2 cellular contexts compared by ENCODE assay signal in the genomic region with DNA sequence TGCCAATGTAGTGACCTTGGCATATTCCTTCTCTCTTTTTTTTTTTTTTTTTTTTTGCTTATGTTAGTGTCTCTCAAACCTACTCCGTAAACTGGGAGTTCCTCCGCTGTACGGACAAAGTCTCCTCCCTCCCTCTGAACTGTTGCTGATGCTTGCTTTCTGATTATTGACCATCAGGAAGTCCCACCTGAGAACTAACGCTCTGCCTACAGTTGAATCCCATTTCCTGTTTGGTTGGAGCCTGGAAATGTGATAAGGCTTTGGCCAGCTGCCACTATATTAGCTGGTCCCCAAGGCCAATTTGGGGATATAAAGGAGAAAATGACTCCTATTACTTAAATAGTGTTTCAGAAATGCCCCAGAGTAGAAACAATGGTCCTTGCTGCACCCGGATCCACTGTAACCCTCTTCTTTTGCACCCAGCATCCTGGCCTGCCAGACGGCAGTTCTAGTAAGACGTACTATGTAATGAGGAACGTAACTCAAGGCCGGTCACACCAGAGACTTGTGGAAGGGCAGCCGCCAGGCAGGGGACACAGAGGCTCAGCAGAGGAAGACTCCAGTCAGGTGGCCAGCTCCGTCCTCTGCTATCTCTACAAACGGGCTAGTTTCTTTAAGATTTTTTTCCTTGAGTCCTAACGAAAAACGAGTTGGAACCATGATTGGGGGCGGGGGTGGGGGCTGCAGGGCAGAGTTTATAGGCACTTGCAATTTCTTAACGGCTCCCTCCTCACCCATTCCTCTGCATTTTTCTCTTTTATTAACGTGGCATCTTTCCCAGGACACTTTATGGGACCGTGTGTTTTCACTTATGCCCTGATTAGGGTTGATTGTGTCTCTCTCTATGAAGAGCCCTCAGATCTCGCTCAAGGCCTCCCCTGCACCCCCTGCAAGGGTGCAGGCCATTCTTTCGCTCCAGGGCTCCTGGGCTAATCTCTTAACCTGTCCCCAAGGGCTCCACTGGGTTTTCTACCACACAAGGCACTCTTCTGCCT.
TF ChIP-seq lines count a peak whose summit lies in the region.

No MANE protein-coding gene starts in this region.

TF ChIP-seq in GM23338, 12 proteins besides CTCF, POLR2A, EP300 and RAD21 (continues in another document):
- TF ChIP-seq STAT1 (IDR thresholded peaks at IDR 0.05; ENCODE audit: unreplicated experiment) (no peak), POLR2AphosphoS5 (IDR thresholded peaks at IDR 0.05; ENCODE audit: low read depth) (no peak), EZH2 (IDR thresholded peaks at IDR 0.05; ENCODE audit: low read depth, unreplicated experiment) (no peak), ZNF331 (CRISPR knock-in tag; IDR thresholded peaks at IDR 0.05; ENCODE audit: low read depth) (no peak), EZH2phosphoT487 (IDR thresholded peaks at IDR 0.05; ENCODE audit: unreplicated experiment) (no peak), JUNB (IDR thresholded peaks at IDR 0.05; ENCODE audit: unreplicated experiment) (no peak), ZNF114 (CRISPR knock-in tag; IDR thresholded peaks at IDR 0.05) (no peak), NANOG (IDR thresholded peaks at IDR 0.05; ENCODE audit: borderline replicate concordance) (no peak)
- TF ChIP-seq, protein P1, sequence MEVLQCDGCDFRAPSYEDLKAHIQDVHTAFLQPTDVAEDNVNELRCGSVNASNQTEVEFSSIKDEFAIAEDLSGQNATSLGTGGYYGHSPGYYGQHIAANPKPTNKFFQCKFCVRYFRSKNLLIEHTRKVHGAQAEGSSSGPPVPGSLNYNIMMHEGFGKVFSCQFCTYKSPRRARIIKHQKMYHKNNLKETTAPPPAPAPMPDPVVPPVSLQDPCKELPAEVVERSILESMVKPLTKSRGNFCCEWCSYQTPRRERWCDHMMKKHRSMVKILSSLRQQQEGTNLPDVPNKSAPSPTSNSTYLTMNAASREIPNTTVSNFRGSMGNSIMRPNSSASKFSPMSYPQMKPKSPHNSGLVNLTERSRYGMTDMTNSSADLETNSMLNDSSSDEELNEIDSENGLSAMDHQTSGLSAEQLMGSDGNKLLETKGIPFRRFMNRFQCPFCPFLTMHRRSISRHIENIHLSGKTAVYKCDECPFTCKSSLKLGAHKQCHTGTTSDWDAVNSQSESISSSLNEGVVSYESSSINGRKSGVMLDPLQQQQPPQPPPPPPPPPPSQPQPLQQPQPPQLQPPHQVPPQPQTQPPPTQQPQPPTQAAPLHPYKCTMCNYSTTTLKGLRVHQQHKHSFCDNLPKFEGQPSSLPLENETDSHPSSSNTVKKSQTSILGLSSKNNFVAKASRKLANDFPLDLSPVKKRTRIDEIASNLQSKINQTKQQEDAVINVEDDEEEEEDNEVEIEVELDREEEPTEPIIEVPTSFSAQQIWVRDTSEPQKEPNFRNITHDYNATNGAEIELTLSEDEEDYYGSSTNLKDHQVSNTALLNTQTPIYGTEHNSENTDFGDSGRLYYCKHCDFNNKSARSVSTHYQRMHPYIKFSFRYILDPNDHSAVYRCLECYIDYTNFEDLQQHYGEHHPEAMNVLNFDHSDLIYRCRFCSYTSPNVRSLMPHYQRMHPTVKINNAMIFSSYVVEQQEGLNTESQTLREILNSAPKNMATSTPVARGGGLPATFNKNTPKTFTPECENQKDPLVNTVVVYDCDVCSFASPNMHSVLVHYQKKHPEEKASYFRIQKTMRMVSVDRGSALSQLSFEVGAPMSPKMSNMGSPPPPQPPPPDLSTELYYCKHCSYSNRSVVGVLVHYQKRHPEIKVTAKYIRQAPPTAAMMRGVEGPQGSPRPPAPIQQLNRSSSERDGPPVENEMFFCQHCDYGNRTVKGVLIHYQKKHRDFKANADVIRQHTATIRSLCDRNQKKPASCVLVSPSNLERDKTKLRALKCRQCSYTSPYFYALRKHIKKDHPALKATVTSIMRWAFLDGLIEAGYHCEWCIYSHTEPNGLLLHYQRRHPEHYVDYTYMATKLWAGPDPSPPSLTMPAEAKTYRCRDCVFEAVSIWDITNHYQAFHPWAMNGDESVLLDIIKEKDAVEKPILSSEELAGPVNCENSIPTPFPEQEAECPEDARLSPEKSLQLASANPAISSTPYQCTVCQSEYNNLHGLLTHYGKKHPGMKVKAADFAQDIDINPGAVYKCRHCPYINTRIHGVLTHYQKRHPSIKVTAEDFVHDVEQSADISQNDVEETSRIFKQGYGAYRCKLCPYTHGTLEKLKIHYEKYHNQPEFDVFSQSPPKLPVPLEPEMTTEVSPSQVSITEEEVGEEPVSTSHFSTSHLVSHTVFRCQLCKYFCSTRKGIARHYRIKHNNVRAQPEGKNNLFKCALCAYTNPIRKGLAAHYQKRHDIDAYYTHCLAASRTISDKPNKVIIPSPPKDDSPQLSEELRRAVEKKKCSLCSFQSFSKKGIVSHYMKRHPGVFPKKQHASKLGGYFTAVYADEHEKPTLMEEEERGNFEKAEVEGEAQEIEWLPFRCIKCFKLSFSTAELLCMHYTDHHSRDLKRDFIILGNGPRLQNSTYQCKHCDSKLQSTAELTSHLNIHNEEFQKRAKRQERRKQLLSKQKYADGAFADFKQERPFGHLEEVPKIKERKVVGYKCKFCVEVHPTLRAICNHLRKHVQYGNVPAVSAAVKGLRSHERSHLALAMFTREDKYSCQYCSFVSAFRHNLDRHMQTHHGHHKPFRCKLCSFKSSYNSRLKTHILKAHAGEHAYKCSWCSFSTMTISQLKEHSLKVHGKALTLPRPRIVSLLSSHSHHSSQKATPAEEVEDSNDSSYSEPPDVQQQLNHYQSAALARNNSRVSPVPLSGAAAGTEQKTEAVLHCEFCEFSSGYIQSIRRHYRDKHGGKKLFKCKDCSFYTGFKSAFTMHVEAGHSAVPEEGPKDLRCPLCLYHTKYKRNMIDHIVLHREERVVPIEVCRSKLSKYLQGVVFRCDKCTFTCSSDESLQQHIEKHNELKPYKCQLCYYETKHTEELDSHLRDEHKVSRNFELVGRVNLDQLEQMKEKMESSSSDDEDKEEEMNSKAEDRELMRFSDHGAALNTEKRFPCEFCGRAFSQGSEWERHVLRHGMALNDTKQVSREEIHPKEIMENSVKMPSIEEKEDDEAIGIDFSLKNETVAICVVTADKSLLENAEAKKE (CRISPR knock-in tag; IDR thresholded peaks at IDR 0.05): no peak
- TF ChIP-seq, protein P2, sequence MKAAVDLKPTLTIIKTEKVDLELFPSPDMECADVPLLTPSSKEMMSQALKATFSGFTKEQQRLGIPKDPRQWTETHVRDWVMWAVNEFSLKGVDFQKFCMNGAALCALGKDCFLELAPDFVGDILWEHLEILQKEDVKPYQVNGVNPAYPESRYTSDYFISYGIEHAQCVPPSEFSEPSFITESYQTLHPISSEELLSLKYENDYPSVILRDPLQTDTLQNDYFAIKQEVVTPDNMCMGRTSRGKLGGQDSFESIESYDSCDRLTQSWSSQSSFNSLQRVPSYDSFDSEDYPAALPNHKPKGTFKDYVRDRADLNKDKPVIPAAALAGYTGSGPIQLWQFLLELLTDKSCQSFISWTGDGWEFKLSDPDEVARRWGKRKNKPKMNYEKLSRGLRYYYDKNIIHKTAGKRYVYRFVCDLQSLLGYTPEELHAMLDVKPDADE (IDR thresholded peaks at IDR 0.05): no peak

TF ChIP-seq in SK-N-SH, 30 proteins besides CTCF, POLR2A, EP300 and RAD21:
- TF ChIP-seq GATA2 (CRISPR knock-in tag; IDR thresholded peaks at IDR 0.05): peak; percentile 16; the same call in 1 of the 2 replicates
- peak; percentile 33; the same call in 1 of the 2 replicates for TF ChIP-seq TCF12 (IDR thresholded peaks at IDR 0.05)
- no peak for TF ChIP-seq YY1 (IDR thresholded peaks at IDR 0.05; ENCODE audit: low read depth)
- TF ChIP-seq, protein P3, sequence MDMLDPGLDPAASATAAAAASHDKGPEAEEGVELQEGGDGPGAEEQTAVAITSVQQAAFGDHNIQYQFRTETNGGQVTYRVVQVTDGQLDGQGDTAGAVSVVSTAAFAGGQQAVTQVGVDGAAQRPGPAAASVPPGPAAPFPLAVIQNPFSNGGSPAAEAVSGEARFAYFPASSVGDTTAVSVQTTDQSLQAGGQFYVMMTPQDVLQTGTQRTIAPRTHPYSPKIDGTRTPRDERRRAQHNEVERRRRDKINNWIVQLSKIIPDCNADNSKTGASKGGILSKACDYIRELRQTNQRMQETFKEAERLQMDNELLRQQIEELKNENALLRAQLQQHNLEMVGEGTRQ (IDR thresholded peaks at IDR 0.05; ENCODE audit: borderline replicate concordance, low read depth, low read length): no peak
- no peak for TF ChIP-seq TAF1 (IDR thresholded peaks at IDR 0.05; ENCODE audit: borderline replicate concordance, low read depth, low read length)
- TF ChIP-seq CHD2 (IDR thresholded peaks at IDR 0.05; ENCODE audit: low read length, partially characterized antibody): no peak
